In the genomic region with DNA sequence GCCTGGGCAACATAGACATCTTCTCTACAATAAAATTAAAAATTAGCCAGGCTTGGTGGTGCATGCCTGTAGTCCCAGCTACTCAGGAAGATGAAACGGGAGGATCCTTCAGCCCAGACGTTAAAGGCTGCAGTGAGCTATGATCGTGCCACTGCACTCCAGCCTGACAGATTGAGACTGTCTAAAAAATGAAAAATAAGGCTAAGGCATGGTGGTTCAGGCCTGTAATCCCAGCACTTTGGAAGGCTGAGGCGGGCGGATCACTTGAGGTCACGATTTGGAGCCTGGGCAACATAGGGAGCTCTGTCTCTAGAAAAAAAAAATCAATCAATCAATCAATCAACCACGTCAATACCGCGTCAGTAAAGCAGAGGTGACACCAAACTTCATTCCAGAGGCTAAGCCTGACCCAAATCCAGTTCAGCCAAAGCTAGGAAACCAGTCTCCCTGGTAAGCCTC, we compare ENCODE assay signal across 1 cellular context.
TF ChIP-seq lines count a peak whose summit lies in the region.

No MANE protein-coding gene starts in this region.

TF ChIP-seq in IMR-90, 13 proteins besides CTCF, POLR2A, EP300 and RAD21 (continued from another document):
- TF ChIP-seq, protein P1, sequence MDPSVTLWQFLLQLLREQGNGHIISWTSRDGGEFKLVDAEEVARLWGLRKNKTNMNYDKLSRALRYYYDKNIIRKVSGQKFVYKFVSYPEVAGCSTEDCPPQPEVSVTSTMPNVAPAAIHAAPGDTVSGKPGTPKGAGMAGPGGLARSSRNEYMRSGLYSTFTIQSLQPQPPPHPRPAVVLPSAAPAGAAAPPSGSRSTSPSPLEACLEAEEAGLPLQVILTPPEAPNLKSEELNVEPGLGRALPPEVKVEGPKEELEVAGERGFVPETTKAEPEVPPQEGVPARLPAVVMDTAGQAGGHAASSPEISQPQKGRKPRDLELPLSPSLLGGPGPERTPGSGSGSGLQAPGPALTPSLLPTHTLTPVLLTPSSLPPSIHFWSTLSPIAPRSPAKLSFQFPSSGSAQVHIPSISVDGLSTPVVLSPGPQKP (IDR thresholded peaks at IDR 0.05; ENCODE audit: borderline replicate concordance, low read depth, low read length), result no peak
- TF ChIP-seq CHD1 (IDR thresholded peaks at IDR 0.05; ENCODE audit: low read depth, low read length), result no peak
- no peak for TF ChIP-seq MAZ (IDR thresholded peaks at IDR 0.05; ENCODE audit: borderline replicate concordance, low read depth, low read length)
- no peak for TF ChIP-seq NFE2L2 (IDR thresholded peaks at IDR 0.05; ENCODE audit: low read depth, low read length)
- no peak for TF ChIP-seq RFX5 (IDR thresholded peaks at IDR 0.05; ENCODE audit: low read depth, low read length)
- no peak for TF ChIP-seq MXI1 (IDR thresholded peaks at IDR 0.05; ENCODE audit: borderline replicate concordance, low read depth, low read length)
